ENCODE assay signal across 16 cellular contexts in the genomic region with DNA sequence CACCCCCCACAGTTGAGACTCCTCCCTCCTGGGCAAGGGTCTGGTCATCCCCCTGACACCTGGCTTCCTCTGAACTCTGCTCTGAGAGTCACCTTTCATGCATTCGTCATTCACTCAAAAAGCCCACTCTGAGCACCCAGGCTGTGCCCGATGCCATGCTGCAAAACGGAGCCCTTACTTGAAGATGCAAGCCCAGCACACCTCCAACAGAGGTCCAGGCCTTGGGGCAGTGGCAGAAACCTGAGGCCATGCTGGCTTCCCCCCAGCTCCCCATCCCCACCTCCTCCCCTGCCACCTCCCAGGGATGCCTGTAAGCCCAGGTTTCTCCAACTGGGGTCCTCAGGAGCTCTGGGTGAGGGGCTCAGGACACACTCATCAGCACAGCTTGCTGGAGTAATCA.
A peak's percentile ranks its signal among the peaks of the same experiment; 100 is the strongest.
DNase-seq lines count a peak whose midpoint lies in the region; ATAC-seq and TF ChIP-seq lines count a peak whose summit lies in the region.
"Had no signal": no experiment of that assay in that cellular context is flagged by ENCODE, and none has a peak within 500 bp of the region (broad histone marks: within the 10 kb centered on the region; RNA-seq: fewer than 3 reads in every experiment).

No MANE protein-coding gene starts in this region.

- TF ChIP-seq CTCF in RWPE2 (IDR thresholded peaks at IDR 0.05; ENCODE audit: poor library complexity, severe bottlenecking) (no peak), left lung (IDR thresholded peaks at IDR 0.05) (no peak), spleen (IDR thresholded peaks at IDR 0.05 in 8 of 11, conservative IDR thresholded peaks at IDR 0.05 in 3 of 11) (no peak)

- H3K4me3 ChIP-seq in RWPE2 (ENCODE audit: severe bottlenecking) (no peak overlapping the region), left lung (no peak overlapping the region), spleen (no peak overlapping the region)
- H3K4me3 ChIP-seq: GM23248, HAP-1 had no signal

- H3K4me3 Mint-ChIP-seq in activated naive CD8-positive, alpha-beta T cell treated with anti-CD3 and anti-CD28 coated beads, Interleukin-2, amount 10 ng/mL, durations not matched to agents 7 days and 5 days: no peak overlapping the region
- H3K4me3 Mint-ChIP-seq in activated naive CD8-positive, alpha-beta T cell treated with anti-CD3 and anti-CD28 coated beads, Interleukin-2, amount 50 U/mL, for 24 hours: no peak overlapping the region
- H3K4me3 Mint-ChIP-seq: CD4-positive, alpha-beta memory T cell had no signal

- H3K36me3 Mint-ChIP-seq in activated naive CD8-positive, alpha-beta T cell treated with anti-CD3 and anti-CD28 coated beads, Interleukin-2, amount 10 ng/mL, durations not matched to agents 7 days and 5 days: no peaks in the 10 kb centered on the region
- H3K36me3 Mint-ChIP-seq in activated naive CD8-positive, alpha-beta T cell treated with anti-CD3 and anti-CD28 coated beads, Interleukin-2, amount 50 U/mL, for 24 hours (ENCODE audit: low read depth): no peaks in the 10 kb centered on the region
- H3K36me3 Mint-ChIP-seq: CD4-positive, alpha-beta memory T cell; IgD-negative memory B cell had no signal

- POLR2A ChIA-PET in activated naive CD8-positive, alpha-beta T cell treated with anti-CD3 and anti-CD28 coated beads, Interleukin-2, amount 10 ng/mL, durations not matched to agents 7 days and 5 days (lab: Charles Lee): interaction anchor here (3.9 kb wide), 1 partner anchor 67 kb away, joined by 16 read pairs; the partner anchor contains the start of gene TNRC6C

- ATAC-seq in activated naive CD8-positive, alpha-beta T cell treated with anti-CD3 and anti-CD28 coated beads, Interleukin-2, amount 10 ng/mL, durations not matched to agents 7 days and 5 days (ENCODE audit: low read depth): no peak
- ATAC-seq in activated naive CD8-positive, alpha-beta T cell treated with anti-CD3 and anti-CD28 coated beads, Interleukin-2, amount 50 U/mL, for 24 hours: no peak
- ATAC-seq in RWPE2 (ENCODE audit: low read depth) (no peak), left lung (no peak), GM18873 (IDR thresholded peaks at IDR 0.05; ENCODE audit: low FRiP score, unreplicated experiment) (no peak)
- ATAC-seq: HepG2 had no signal

- H3K9me3 Mint-ChIP-seq in activated naive CD8-positive, alpha-beta T cell treated with anti-CD3 and anti-CD28 coated beads, Interleukin-2, amount 10 ng/mL, durations not matched to agents 7 days and 5 days: no peaks in the 10 kb centered on the region
- H3K9me3 Mint-ChIP-seq in activated naive CD8-positive, alpha-beta T cell treated with anti-CD3 and anti-CD28 coated beads, Interleukin-2, amount 50 U/mL, for 24 hours: no peaks in the 10 kb centered on the region
- H3K9me3 Mint-ChIP-seq: CD4-positive, alpha-beta memory T cell had no signal

- peaks cover 30% of the 10 kb centered on the region for H3K4me1 Mint-ChIP-seq in activated naive CD8-positive, alpha-beta T cell treated with anti-CD3 and anti-CD28 coated beads, Interleukin-2, amount 10 ng/mL, durations not matched to agents 7 days and 5 days
- peaks cover 42% of the 10 kb centered on the region for H3K4me1 Mint-ChIP-seq in activated naive CD8-positive, alpha-beta T cell treated with anti-CD3 and anti-CD28 coated beads, Interleukin-2, amount 50 U/mL, for 24 hours

- H3K27ac Mint-ChIP-seq in activated naive CD8-positive, alpha-beta T cell treated with anti-CD3 and anti-CD28 coated beads, Interleukin-2, amount 10 ng/mL, durations not matched to agents 7 days and 5 days: no peak overlapping the region
- H3K27ac Mint-ChIP-seq in activated naive CD8-positive, alpha-beta T cell treated with anti-CD3 and anti-CD28 coated beads, Interleukin-2, amount 50 U/mL, for 24 hours: no peak overlapping the region

- H3K27me3 ChIP-seq in RWPE2 (ENCODE audit: insufficient read depth, poor library complexity, severe bottlenecking) (peaks cover 35% of the 10 kb centered on the region), left lung (peaks cover 0 to 69% of the 10 kb centered on the region in 2 donors), spleen (replicated peaks in 1 of 7) (peaks cover 0 to 61% (median 6%) of the 10 kb centered on the region in 7 donors)

- H3K27ac ChIP-seq in RWPE2 (ENCODE audit: poor library complexity, severe bottlenecking) (no peak overlapping the region), left lung (no peak overlapping the region), spleen (no peak overlapping the region)
- H3K27ac ChIP-seq: GM23248 had no signal

- intact Hi-C loops in left lung (cut with DNase I) (no loop called here), spleen (cut with DNase I; ENCODE audit: low total_unique reads) (no loop called here)

- H3K27me3 Mint-ChIP-seq in activated naive CD8-positive, alpha-beta T cell treated with anti-CD3 and anti-CD28 coated beads, Interleukin-2, amount 10 ng/mL, durations not matched to agents 7 days and 5 days: peaks cover 24% of the 10 kb centered on the region
- peaks cover 11% of the 10 kb centered on the region for H3K27me3 Mint-ChIP-seq in activated naive CD8-positive, alpha-beta T cell treated with anti-CD3 and anti-CD28 coated beads, Interleukin-2, amount 50 U/mL, for 24 hours
- H3K27me3 Mint-ChIP-seq: CD4-positive, alpha-beta memory T cell had no signal

- no peaks in the 10 kb centered on the region for H3K9me3 ChIP-seq in RWPE2 (ENCODE audit: severe bottlenecking)
- no peaks in the 10 kb centered on the region for H3K9me3 ChIP-seq in left lung
- no peaks in the 10 kb centered on the region for H3K9me3 ChIP-seq in spleen
- H3K9me3 ChIP-seq: HAP-1 had no signal

- DNase-seq in activated naive CD8-positive, alpha-beta T cell treated with anti-CD3 and anti-CD28 coated beads, Interleukin-2, amount 10 ng/mL, durations not matched to agents 7 days and 5 days: peak; percentile 15
- no peak for DNase-seq in activated naive CD8-positive, alpha-beta T cell treated with anti-CD3 and anti-CD28 coated beads, Interleukin-2, amount 50 U/mL, for 24 hours
- peak; percentile 34 for DNase-seq in RWPE2 (ENCODE audit: low spot score)
- peak; percentile 17 to 33 for DNase-seq in left lung
- peak; percentile 56 for DNase-seq in spleen
- no peak for DNase-seq in GM19240 (ENCODE audit: insufficient read length, low spot score)
- no peak for DNase-seq in LoVo (ENCODE audit: low spot score)
- DNase-seq: DMS153, DMS79 treated with DMSO at 0.1 percent for 48 hours, GF-D8, GM23248 had no signal

- H3K36me3 ChIP-seq in RWPE2 (ENCODE audit: low read depth) (no peaks in the 10 kb centered on the region), left lung (no peaks in the 10 kb centered on the region), spleen (no peaks in the 10 kb centered on the region)
- H3K36me3 ChIP-seq: HAP-1 had no signal

- WGBS in spleen, 5 donors: 88 to 100% (median 96%) methylated on average over 1 to 3 of the region's 3 CpGs

- peaks cover 2% of the 10 kb centered on the region for H3K4me1 ChIP-seq in RWPE2 (ENCODE audit: insufficient read depth, poor library complexity, severe bottlenecking)
- peaks cover 0 to 31% of the 10 kb centered on the region in 2 donors for H3K4me1 ChIP-seq in left lung
- H3K4me1 ChIP-seq in spleen: peaks cover 6 to 54% (median 39%) of the 10 kb centered on the region in 6 donors

- TF ChIP-seq POLR2A in spleen (IDR thresholded peaks at IDR 0.05): no peak

Comparison
In these comparisons a context has a peak if more than half of its experiments do, and no peak if none do; other contexts are left out.
1. DNase-seq: peak in activated naive CD8-positive, alpha-beta T cell treated with anti-CD3 and anti-CD28 coated beads, Interleukin-2, amount 10 ng/mL, durations not matched to agents 7 days and 5 days (single experiment), RWPE2 (single experiment), left lung (2 of 2) and spleen (single experiment); none in activated naive CD8-positive, alpha-beta T cell treated with anti-CD3 and anti-CD28 coated beads, Interleukin-2, amount 50 U/mL, for 24 hours (single experiment), GM19240 (single experiment) and LoVo (single experiment).